Comparison of ENCODE assay signal across 26 cellular contexts in the genomic region with DNA sequence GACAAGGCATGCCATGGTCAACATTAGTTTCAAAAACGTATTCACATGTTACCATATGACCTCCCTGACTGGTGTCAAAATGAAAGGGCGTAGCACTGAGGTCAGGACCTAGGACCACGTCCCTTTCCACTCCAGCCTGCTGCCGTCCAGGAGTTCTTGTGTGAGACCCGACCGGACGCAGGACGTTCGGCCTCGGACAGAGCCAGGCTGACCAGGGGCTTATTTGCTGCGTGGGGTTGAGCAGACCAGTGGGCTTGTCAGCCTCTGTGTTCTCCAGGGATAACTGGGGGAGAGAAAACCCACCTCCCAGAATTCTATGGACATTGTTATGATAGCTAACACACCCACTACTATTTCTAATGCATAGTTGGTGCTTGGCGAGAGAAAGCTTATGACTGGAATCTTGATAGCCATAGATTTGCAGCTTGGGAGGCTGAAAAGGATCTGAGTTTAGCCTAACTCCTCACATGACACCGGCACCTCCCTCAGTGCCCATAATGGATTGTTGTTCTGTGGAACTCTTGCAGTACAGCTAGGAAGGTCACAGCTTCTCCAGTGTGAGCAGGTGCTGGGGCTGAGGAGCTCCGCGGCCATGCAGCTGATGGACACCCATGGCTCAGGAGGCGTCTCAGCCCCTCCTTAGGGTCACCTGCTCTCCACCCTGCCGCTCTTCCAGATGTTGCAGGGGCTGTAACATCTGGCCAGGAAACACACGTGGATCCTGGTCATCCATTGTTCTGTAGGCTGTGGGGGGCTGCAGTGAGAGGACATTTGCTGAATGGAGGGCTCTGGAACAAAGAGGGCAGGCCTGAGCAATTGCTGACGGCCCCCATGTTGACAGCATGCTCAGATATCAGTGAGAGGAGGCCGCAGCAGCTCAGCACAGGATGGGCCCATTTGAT.
"Had no signal": no experiment of that assay in that cellular context is flagged by ENCODE, and none has a peak within 500 bp of the region (broad histone marks: within the 10 kb centered on the region; RNA-seq: fewer than 3 reads in every experiment).

No MANE protein-coding gene starts in this region.

- H3K4me1 ChIP-seq: colonic mucosa, left lung, right lobe of liver, thyroid gland had no signal

- H3K4me3 ChIP-seq: colonic mucosa, esophagus squamous epithelium, left lung, mucosa of descending colon, neural progenitor cell, ovary, right lobe of liver, smooth muscle cell, stomach, thyroid gland had no signal

- H3K27ac ChIP-seq: colonic mucosa, esophagus squamous epithelium, left lung, neural progenitor cell, ovary, right lobe of liver, stomach, thyroid gland had no signal

- H3K27me3 ChIP-seq: colonic mucosa, esophagus squamous epithelium, neural progenitor cell, ovary, right lobe of liver, thyroid gland had no signal

- H3K36me3 ChIP-seq: colonic mucosa, esophagus squamous epithelium, left lung, neural progenitor cell, ovary, right lobe of liver, stomach, thyroid gland had no signal

- DNase-seq: caudate nucleus; colonic mucosa; effector memory CD4-positive, alpha-beta T cell; erythroblast; esophagus squamous epithelium; hypothalamus; immature natural killer cell; left lung; mesenchymal stem cell; mucosa of descending colon; naive B cell; nucleus accumbens; ovary; posterior cingulate gyrus; retina; right lobe of liver; stimulated activated CD4-positive, alpha-beta T cell treated with anti-CD3 and anti-CD28 coated beads, Interleukin-2, amount 100 ng/mL, for 24 hours; stimulated activated CD4-positive, alpha-beta T cell treated with anti-CD3 and anti-CD28 coated beads, Interleukin-4, amount 100 ng/mL, for 24 hours; stimulated activated naive CD4-positive, alpha-beta T cell treated with Interleukin-2 at 50 U/mL for 16 hours; stomach; thyroid gland; trophoblast cell had no signal

- H3K9me3 ChIP-seq: colonic mucosa, esophagus squamous epithelium, left lung, mucosa of descending colon, ovary, right lobe of liver, stomach, thyroid gland had no signal

- ATAC-seq: left lung; mucosa of descending colon; natural killer cell treated with Interleukin-12 subunit alpha and Interleukin-12 subunit beta and Interleukin-15 and Interleukin-18, amount 100 ng/mL, for 72 hours; right lobe of liver; stimulated activated effector memory CD8-positive, alpha-beta T cell treated with anti-CD3 and anti-CD28 coated beads, Interleukin-12 subunit alpha, Interleukin-12 subunit beta, amount 100 ng/mL, for 72 hours had no signal
